1 cellular context compared by ENCODE assay signal in genomic region chr16:87383522-87384161, GRCh38.
A peak's percentile ranks its signal among the peaks of the same experiment; 100 is the strongest.
TF ChIP-seq lines count a peak whose summit lies in the region.

Gene FBXO31, minus strand, starts transcription at chr16:87383776. Its CDS starts 32 bp downstream, at chr16:87383744.

TF ChIP-seq in HepG2, 621 proteins besides CTCF, POLR2A, EP300 and RAD21 (continued from another document and continues in another):
- TF ChIP-seq ZBTB39 (CRISPR knock-in tag; IDR thresholded peaks at IDR 0.05) (peak; percentile 83; the same call in 1 of the 2 replicates), TOE1 (CRISPR knock-in tag; IDR thresholded peaks at IDR 0.05) (0 out of 2 replicates have a peak, but pooled peaks have one; percentile 25), ZKSCAN1 (IDR thresholded peaks at IDR 0.05; ENCODE audit: low read length) (peak; percentile 76; the same call in 1 of the 2 replicates), ZNF407 (CRISPR knock-in tag; IDR thresholded peaks at IDR 0.05; ENCODE audit: not compliant biosample characterization) (no peak), ZNF629 (CRISPR knock-in tag; conservative IDR thresholded peaks at IDR 0.05) (peak; percentile 59), ETS1 (CRISPR knock-in tag; IDR thresholded peaks at IDR 0.05) (no peak; the same call in 1 of the 2 replicates), ZNF558 (CRISPR knock-in tag; IDR thresholded peaks at IDR 0.05; ENCODE audit: borderline replicate concordance) (no peak; the same call in 1 of the 2 replicates), ZNF670 (CRISPR knock-in tag; IDR thresholded peaks at IDR 0.05; ENCODE audit: borderline replicate concordance) (peak; percentile 98; the same call in 1 of the 2 replicates), SCMH1 (CRISPR knock-in tag; IDR thresholded peaks at IDR 0.05; ENCODE audit: borderline replicate concordance) (no peak), NFKB2 (CRISPR knock-in tag; IDR thresholded peaks at IDR 0.05; ENCODE audit: borderline replicate concordance) (peak; percentile 60; the same call in 1 of the 2 replicates), POLR2AphosphoS2 (IDR thresholded peaks at IDR 0.05; ENCODE audit: low read depth, low read length) (no peak), HNRNPUL1 (IDR thresholded peaks at IDR 0.05; ENCODE audit: low read depth, low read length) (no peak), MAX (IDR thresholded peaks at IDR 0.05) (peak; percentile 78), GMEB1 (CRISPR knock-in tag; IDR thresholded peaks at IDR 0.05; ENCODE audit: borderline replicate concordance) (peak; percentile 86), ZNF580 (CRISPR knock-in tag; IDR thresholded peaks at IDR 0.05; ENCODE audit: borderline replicate concordance, low read depth) (peak; percentile 90; the same call in 1 of the 2 replicates), ZNF230 (CRISPR knock-in tag; IDR thresholded peaks at IDR 0.05) (0 out of 2 replicates have a peak, but pooled peaks have one; percentile 80), ZBTB38 (CRISPR knock-in tag; IDR thresholded peaks at IDR 0.05) (peak; percentile 88), HMG20A (CRISPR knock-in tag; IDR thresholded peaks at IDR 0.05; ENCODE audit: borderline replicate concordance) (peak; percentile 44; the same call in 1 of the 2 replicates), NR0B2 (CRISPR knock-in tag; IDR thresholded peaks at IDR 0.05) (peak; percentile 65), MIXL1 (CRISPR knock-in tag; IDR thresholded peaks at IDR 0.05) (peak; percentile 92), ZNF260 (CRISPR knock-in tag; IDR thresholded peaks at IDR 0.05; ENCODE audit: borderline replicate concordance, low read depth) (no peak), TRAFD1 (CRISPR knock-in tag; IDR thresholded peaks at IDR 0.05; ENCODE audit: borderline replicate concordance) (no peak), BCL6 (CRISPR knock-in tag; IDR thresholded peaks at IDR 0.05) (peak; percentile 75), ZFP90 (CRISPR knock-in tag; IDR thresholded peaks at IDR 0.05; ENCODE audit: borderline replicate concordance) (peak; percentile 93), MLX (CRISPR knock-in tag; IDR thresholded peaks at IDR 0.05) (peak; percentile 72; the same call in 1 of the 2 replicates), ZNF780A (CRISPR knock-in tag; IDR thresholded peaks at IDR 0.05) (no peak; the same call in 1 of the 2 replicates), AFF4 (CRISPR knock-in tag; IDR thresholded peaks at IDR 0.05) (peak; percentile 18), ZNF44 (CRISPR knock-in tag; IDR thresholded peaks at IDR 0.05) (peak; percentile 70; the same call in 1 of the 2 replicates), CHD4 (IDR thresholded peaks at IDR 0.05; ENCODE audit: borderline replicate concordance, low read length) (no peak), E2F1 (CRISPR knock-in tag; IDR thresholded peaks at IDR 0.05) (no peak; the same call in 1 of the 2 replicates), CENPX (CRISPR knock-in tag; IDR thresholded peaks at IDR 0.05) (no peak), SALL1 (CRISPR knock-in tag; IDR thresholded peaks at IDR 0.05) (peak; percentile 95), YEATS2 (CRISPR knock-in tag; IDR thresholded peaks at IDR 0.05; ENCODE audit: borderline replicate concordance) (peak; percentile 86; the same call in 1 of the 2 replicates), ZNF660 (CRISPR knock-in tag; IDR thresholded peaks at IDR 0.05; ENCODE audit: borderline replicate concordance, low read depth) (no peak)
